ENCODE assay signal across 8 cellular contexts in genomic region chr12:53205747-53206146, GRCh38.
DNase-seq lines count a peak whose midpoint lies in the region; ATAC-seq and TF ChIP-seq lines count a peak whose summit lies in the region.

No MANE protein-coding gene starts in this region.

- no peak overlapping the region for H3K4me3 ChIP-seq in AG10803 (ENCODE audit: low read length)

- peak; percentile 85 for DNase-seq in AG10803 (ENCODE audit: low read depth)
- DNase-seq in T-helper 22 cell (ENCODE audit: low read depth), result peak; percentile 36
- peak; percentile 86 for DNase-seq in dedifferentiated amniotic fluid mesenchymal stem cell (ENCODE audit: extremely low spot score)
- DNase-seq in stimulated activated CD4-positive, alpha-beta T cell treated with anti-CD3 and anti-CD28 coated beads, Interleukin-2, amount 100 ng/mL, for 24 hours, result peak; percentile 72 to 79
- no peak for DNase-seq in medulla oblongata (ENCODE audit: extremely low spot score)
- no peak for DNase-seq in NCI-H446 treated with DMSO at 0.1 percent for 48 hours (lab: John Stamatoyannopoulos, UW)

- TF ChIP-seq CTCF in AG10803 (conservative IDR thresholded peaks at IDR 0.05; ENCODE audit: low read length), result no peak

- ATAC-seq in GM19324 (IDR thresholded peaks at IDR 0.05; ENCODE audit: low FRiP score, unreplicated experiment), result peak; percentile 45
- peak; percentile 68 for ATAC-seq in HG03342 (IDR thresholded peaks at IDR 0.05; ENCODE audit: unreplicated experiment)

Comparison
In these comparisons a context has a peak if more than half of its experiments do, and no peak if none do; other contexts are left out.
1. DNase-seq: peak in AG10803 (single experiment), T-helper 22 cell (single experiment), dedifferentiated amniotic fluid mesenchymal stem cell (single experiment) and stimulated activated CD4-positive, alpha-beta T cell treated with anti-CD3 and anti-CD28 coated beads, Interleukin-2, amount 100 ng/mL, for 24 hours (2 of 2); none in medulla oblongata (single experiment) and NCI-H446 treated with DMSO at 0.1 percent for 48 hours (single experiment).